ENCODE assay signal across 13 cellular contexts in the genomic region with DNA sequence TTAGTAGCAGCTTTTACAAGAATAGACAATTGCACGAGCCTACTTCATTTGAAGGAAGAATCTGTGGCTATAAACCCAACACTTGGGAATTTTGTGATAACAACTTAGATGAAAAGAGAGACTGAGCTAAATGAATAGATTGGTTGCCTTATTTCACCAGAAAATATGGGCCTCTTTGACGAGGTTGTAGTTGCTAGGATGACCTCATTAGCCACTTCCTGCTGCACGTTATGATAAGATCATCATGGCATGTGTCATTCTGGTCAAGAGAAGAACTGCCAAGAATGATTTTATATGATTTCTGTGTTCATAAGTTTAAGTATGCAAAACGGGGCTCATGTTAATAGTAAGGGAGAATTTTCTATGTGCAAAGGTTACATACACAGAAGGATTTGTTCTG.
DNase-seq lines count a peak whose midpoint lies in the region; ATAC-seq and TF ChIP-seq lines count a peak whose summit lies in the region.
"Had no signal": no experiment of that assay in that cellular context is flagged by ENCODE, and none has a peak within 500 bp of the region (broad histone marks: within the 10 kb centered on the region; RNA-seq: fewer than 3 reads in every experiment).

No MANE protein-coding gene starts in this region.

- no peak overlapping the region for H3K4me2 ChIP-seq in neural progenitor cell

- no peaks in the 10 kb centered on the region for H3K79me2 ChIP-seq in neural progenitor cell (ENCODE audit: low read depth)

- H3K27ac ChIP-seq in neural progenitor cell, result no peak overlapping the region
- H3K27ac ChIP-seq: prostate gland had no signal

- H3K9ac ChIP-seq in neural progenitor cell, result no peak overlapping the region

- no peak for ATAC-seq in activated CD8-positive, alpha-beta T cell treated with anti-CD3 and anti-CD28 coated beads for 36 hours
- no peak for ATAC-seq in T-helper 17 cell
- no peak for ATAC-seq in HG02852 (IDR thresholded peaks at IDR 0.05; ENCODE audit: unreplicated experiment)
- ATAC-seq: WTC11 had no signal

- TF ChIP-seq CTCF in activated CD8-positive, alpha-beta T cell treated with anti-CD3 and anti-CD28 coated beads for 36 hours (IDR thresholded peaks at IDR 0.05), result no peak
- TF ChIP-seq CTCF in neural progenitor cell (IDR thresholded peaks at IDR 0.05), result no peak

- CTCF ChIA-PET in activated CD8-positive, alpha-beta T cell treated with anti-CD3 and anti-CD28 coated beads for 36 hours (lab: Charles Lee), result no interaction called here

- H3F3A ChIP-seq in neural progenitor cell (ENCODE audit: low read depth), result no peaks in the 10 kb centered on the region

- peaks cover 11% of the 10 kb centered on the region for H3K9me3 Mint-ChIP-seq in activated CD8-positive, alpha-beta T cell treated with anti-CD3 and anti-CD28 coated beads for 36 hours
- H3K9me3 Mint-ChIP-seq in neural progenitor cell, result no peaks in the 10 kb centered on the region

- intact Hi-C loops in activated CD8-positive, alpha-beta T cell treated with anti-CD3 and anti-CD28 coated beads for 36 hours (cut with micrococcal nuclease), result no loop called here

- no peaks in the 10 kb centered on the region for H4K20me1 ChIP-seq in neural progenitor cell (ENCODE audit: low read depth)

- DNase-seq in GDM1 (lab: John Stamatoyannopoulos, UW) (peak; percentile 5), Kasumi-1 (lab: John Stamatoyannopoulos, UW) (peak; percentile 71 to 72), kidney tubule cell (ENCODE audit: low spot score) (peak; percentile 55), SW 1271 (lab: John Stamatoyannopoulos, UW) (no peak), neural progenitor cell (ENCODE audit: low spot score) (no peak), T-helper 17 cell (no peak)
- peak; percentile 5 for DNase-seq in activated CD8-positive, alpha-beta T cell treated with anti-CD3 and anti-CD28 coated beads for 36 hours
- DNase-seq: activated naive CD4-positive, alpha-beta T cell; KG1; NCI-H82 had no signal

- no peaks in the 10 kb centered on the region for H3K36me3 ChIP-seq in neural progenitor cell
- H3K36me3 ChIP-seq: prostate gland had no signal

- no peaks in the 10 kb centered on the region for H3K36me3 Mint-ChIP-seq in activated CD8-positive, alpha-beta T cell treated with anti-CD3 and anti-CD28 coated beads for 36 hours (ENCODE audit: low read depth)
- no peaks in the 10 kb centered on the region for H3K36me3 Mint-ChIP-seq in neural progenitor cell
- no peaks in the 10 kb centered on the region for H3K36me3 Mint-ChIP-seq in T-helper 17 cell (ENCODE audit: low read depth)
- H3K36me3 Mint-ChIP-seq: WTC11 had no signal

- H3K4me3 ChIP-seq in neural progenitor cell, result no peak overlapping the region
- H3K4me3 ChIP-seq: prostate gland had no signal

- H3K4me1 Mint-ChIP-seq in activated CD8-positive, alpha-beta T cell treated with anti-CD3 and anti-CD28 coated beads for 36 hours (ENCODE audit: low read depth), result no peaks in the 10 kb centered on the region
- H3K4me1 Mint-ChIP-seq in neural progenitor cell (no peaks in the 10 kb centered on the region), T-helper 17 cell (no peaks in the 10 kb centered on the region)

- no peaks in the 10 kb centered on the region for H3K4me1 ChIP-seq in neural progenitor cell
- H3K4me1 ChIP-seq: prostate gland had no signal

- H3K27me3 ChIP-seq in neural progenitor cell, result no peaks in the 10 kb centered on the region

- H3K9me3 ChIP-seq in neural progenitor cell (ENCODE audit: low read depth) (no peaks in the 10 kb centered on the region), T-helper 17 cell (ENCODE audit: control insufficient read depth, low read length, poor library complexity, severe bottlenecking) (peaks cover 2% of the 10 kb centered on the region)
- H3K9me3 ChIP-seq: prostate gland had no signal

- H3K27ac Mint-ChIP-seq in activated CD8-positive, alpha-beta T cell treated with anti-CD3 and anti-CD28 coated beads for 36 hours, result no peak overlapping the region
- H3K27ac Mint-ChIP-seq in neural progenitor cell, result no peak overlapping the region
- no peak overlapping the region for H3K27ac Mint-ChIP-seq in T-helper 17 cell
- H3K27ac Mint-ChIP-seq: WTC11 had no signal

- POLR2A ChIA-PET in activated CD8-positive, alpha-beta T cell treated with anti-CD3 and anti-CD28 coated beads for 36 hours (lab: Charles Lee), result no interaction called here

- no peaks in the 10 kb centered on the region for H3K27me3 Mint-ChIP-seq in activated CD8-positive, alpha-beta T cell treated with anti-CD3 and anti-CD28 coated beads for 36 hours
- H3K27me3 Mint-ChIP-seq in neural progenitor cell (ENCODE audit: insufficient read depth, low read depth) (no peaks in the 10 kb centered on the region), T-helper 17 cell (no peaks in the 10 kb centered on the region)

- H3K4me3 Mint-ChIP-seq in activated CD8-positive, alpha-beta T cell treated with anti-CD3 and anti-CD28 coated beads for 36 hours, result no peak overlapping the region
- H3K4me3 Mint-ChIP-seq in neural progenitor cell (no peak overlapping the region), T-helper 17 cell (no peak overlapping the region)
- H3K4me3 Mint-ChIP-seq: WTC11 had no signal

- no peak overlapping the region for H2AFZ ChIP-seq in neural progenitor cell (replicated peaks)

Comparison
In these comparisons a context has a peak if more than half of its experiments do, and no peak if none do; other contexts are left out.
1. DNase-seq: peak in GDM1 (single experiment), Kasumi-1 (2 of 2), activated CD8-positive, alpha-beta T cell treated with anti-CD3 and anti-CD28 coated beads for 36 hours (single experiment) and kidney tubule cell (single experiment); none in SW 1271 (0 of 2), neural progenitor cell (single experiment) and T-helper 17 cell (0 of 3).